ENCODE assay signal across 22 cellular contexts in genomic region chr1:176090766-176091165, GRCh38.
"Had no signal": no experiment of that assay in that cellular context is flagged by ENCODE, and none has a peak within 500 bp of the region (broad histone marks: within the 10 kb centered on the region; RNA-seq: fewer than 3 reads in every experiment).

No MANE protein-coding gene starts in this region.

- H3K27ac Mint-ChIP-seq: stimulated activated naive CD8-positive, alpha-beta T cell treated with anti-CD3 and anti-CD28 coated beads, Interleukin-15, amount 100 ng/mL, for 72 hours had no signal

- H3K4me2 ChIP-seq: smooth muscle cell had no signal

- H3K36me3 ChIP-seq: gastrocnemius medialis, upper lobe of right lung, uterus had no signal

- FAIRE-seq: keratinocyte had no signal

- H3K4me3 ChIP-seq: gastrocnemius medialis, lower lobe of right lung, smooth muscle cell, suprapubic skin, transverse colon, upper lobe of right lung, uterus had no signal

- ATAC-seq: gastrocnemius medialis; left ventricle myocardium superior; lower lobe of right lung; naive thymus-derived CD8-positive, alpha-beta T cell; sciatic nerve; stimulated activated naive CD8-positive, alpha-beta T cell treated with anti-CD3 and anti-CD28 coated beads, Interleukin-15, amount 100 ng/mL, for 72 hours; upper lobe of right lung had no signal

- DNase-seq: cortex of kidney; foreskin fibroblast; gastrocnemius medialis; head of caudate nucleus; left ventricle myocardium superior; lower lobe of right lung; naive thymus-derived CD8-positive, alpha-beta T cell; stimulated activated CD4-positive, alpha-beta T cell treated with anti-CD3 and anti-CD28 coated beads, Interleukin-12 subunit alpha, Interleukin-12 subunit beta, amount 100 ng/mL, for 4 hours; stimulated activated CD4-positive, alpha-beta T cell treated with anti-CD3 and anti-CD28 coated beads, Interleukin-1b, Interleukin-23, amount 100 ng/mL, for 48 hours; stimulated activated CD4-positive, alpha-beta T cell treated with anti-CD3 and anti-CD28 coated beads, Interleukin-4, amount 100 ng/mL, for 1 hour; stimulated activated CD8-positive, alpha-beta memory T cell treated with anti-CD3 and anti-CD28 coated beads, Interleukin-4, amount 100 ng/mL, for 48 hours; stimulated activated naive CD4-positive, alpha-beta T cell; stimulated activated naive CD8-positive, alpha-beta T cell treated with anti-CD3 and anti-CD28 coated beads, Interleukin-15, amount 100 ng/mL, for 72 hours; transverse colon; upper lobe of right lung; uterus had no signal

- H3K27me3 ChIP-seq: gastrocnemius medialis, suprapubic skin, transverse colon, upper lobe of right lung, uterus had no signal

- H3K4me1 ChIP-seq: gastrocnemius medialis, lower lobe of right lung, suprapubic skin, transverse colon, upper lobe of right lung, uterus had no signal

- H3K4me1 Mint-ChIP-seq: stimulated activated naive CD8-positive, alpha-beta T cell treated with anti-CD3 and anti-CD28 coated beads, Interleukin-15, amount 100 ng/mL, for 72 hours had no signal

- H3K27me3 Mint-ChIP-seq: naive thymus-derived CD8-positive, alpha-beta T cell; progenitor cell of endocrine pancreas; stimulated activated naive CD8-positive, alpha-beta T cell treated with anti-CD3 and anti-CD28 coated beads, Interleukin-15, amount 100 ng/mL, for 72 hours had no signal

- H3K9me3 ChIP-seq: gastrocnemius medialis, lower lobe of right lung, transverse colon, upper lobe of right lung, uterus had no signal

- H3K27ac ChIP-seq: gastrocnemius medialis, lower lobe of right lung, parathyroid adenoma, suprapubic skin, transverse colon, upper lobe of right lung, uterus had no signal

- H3K4me3 Mint-ChIP-seq: naive thymus-derived CD8-positive, alpha-beta T cell; stimulated activated naive CD8-positive, alpha-beta T cell treated with anti-CD3 and anti-CD28 coated beads, Interleukin-15, amount 100 ng/mL, for 72 hours had no signal
